ENCODE assay signal across 21 cellular contexts in genomic region chr2:156937430-156937829, GRCh38.
DNase-seq lines count a peak whose midpoint lies in the region; ATAC-seq, FAIRE-seq and TF ChIP-seq lines count a peak whose summit lies in the region.
"Had no signal": no experiment of that assay in that cellular context is flagged by ENCODE, and none has a peak within 500 bp of the region (broad histone marks: within the 10 kb centered on the region; RNA-seq: fewer than 3 reads in every experiment).

No MANE protein-coding gene starts in this region.

- ATAC-seq in HepG2 (no peak), right lobe of liver (no peak)
- ATAC-seq: A549; CD8-positive, alpha-beta T cell; GM12878 had no signal

- H3K27ac Mint-ChIP-seq in endodermal cell = peak overlapping the region; percentile 6
- H3K27ac Mint-ChIP-seq: B cell; CD4-positive, alpha-beta T cell; CD8-positive, alpha-beta T cell had no signal

- TF ChIP-seq POLR2A in HepG2 (IDR thresholded peaks at IDR 0.05; ENCODE audit: insufficient read depth in 1 of 2, low read depth in 2 of 2, low read length in 2 of 2) (no peak), right lobe of liver (IDR thresholded peaks at IDR 0.05) (no peak)

- no peak overlapping the region for H3K9ac ChIP-seq in HepG2 (ENCODE audit: insufficient read depth, low read depth, low read length)
- H3K9ac ChIP-seq in endodermal cell (ENCODE audit: extremely low read depth, low read length, poor library complexity, severe bottlenecking) = no peak overlapping the region
- H3K9ac ChIP-seq in parathyroid adenoma = no peak overlapping the region
- H3K9ac ChIP-seq: BLaER1 treated with 17β-estradiol and CSF1 and Interleukin-3, amounts not matched to agents 10 nM and 100 nM had no signal

- H3K27me3 ChIP-seq in HepG2 (ENCODE audit: control insufficient read depth in 1 of 2, insufficient read depth in 2 of 2, low read length in 2 of 2) = no peaks in the 10 kb centered on the region
- H3K27me3 ChIP-seq in right lobe of liver = no peaks in the 10 kb centered on the region
- H3K27me3 ChIP-seq in endodermal cell (ENCODE audit: control insufficient read depth, insufficient read depth, low read length, poor library complexity, severe bottlenecking) = no peaks in the 10 kb centered on the region
- no peaks in the 10 kb centered on the region for H3K27me3 ChIP-seq in parathyroid adenoma (ENCODE audit: control insufficient read depth, insufficient read depth, low read length)
- H3K27me3 ChIP-seq: BLaER1 treated with 17β-estradiol and CSF1 and Interleukin-3, amounts not matched to agents 10 nM and 100 nM had no signal

- intact Hi-C loops in HepG2 (cut with micrococcal nuclease; ENCODE audit: unreplicated experiment) = no loop called here
- intact Hi-C loops in right lobe of liver (cut with DNase I) = no loop called here

- H3K9me3 Mint-ChIP-seq in endodermal cell = no peaks in the 10 kb centered on the region
- H3K9me3 Mint-ChIP-seq: CD4-positive, alpha-beta T cell; CD8-positive, alpha-beta T cell had no signal

- H3K4me3 Mint-ChIP-seq in endodermal cell = no peak overlapping the region
- H3K4me3 Mint-ChIP-seq: B cell; CD4-positive, alpha-beta T cell; CD8-positive, alpha-beta T cell had no signal

- H3K4me2 ChIP-seq in HepG2 (ENCODE audit: low read depth, low read length) (no peak overlapping the region), parathyroid adenoma (ENCODE audit: low read length) (no peak overlapping the region)
- H3K4me2 ChIP-seq: A549; BLaER1 treated with 17β-estradiol and CSF1 and Interleukin-3, amounts not matched to agents 10 nM and 100 nM had no signal

- TF ChIP-seq CTCF in HepG2 (CRISPR knock-in tag; IDR thresholded peaks at IDR 0.05) (no peak), right lobe of liver (IDR thresholded peaks at IDR 0.05) (no peak), endodermal cell (conservative IDR thresholded peaks at IDR 0.05) (no peak), parathyroid adenoma (IDR thresholded peaks at IDR 0.05) (no peak)

- DNase-seq in HepG2 (ENCODE audit: low spot score) (no peak), right lobe of liver (no peak), endodermal cell (no peak), HT-29 (ENCODE audit: low spot score) (no peak), NCI-H345 treated with DMSO at 0.1 percent for 48 hours (lab: John Stamatoyannopoulos, UW; ENCODE audit: unreplicated experiment) (no peak)
- DNase-seq: AML-193; Caco-2; Calu3; CD4-positive, alpha-beta T cell; CD8-positive, alpha-beta T cell; DMS79 treated with DMSO at 0.1 percent for 48 hours; GDM1 had no signal

- H3K36me3 ChIP-seq in HepG2 (replicated peaks in 1 of 2; ENCODE audit: control insufficient read depth in 1 of 2, insufficient read depth in 2 of 2, low read length in 2 of 2) = no peaks in the 10 kb centered on the region
- no peaks in the 10 kb centered on the region for H3K36me3 ChIP-seq in right lobe of liver
- H3K36me3 ChIP-seq in endodermal cell (ENCODE audit: control insufficient read depth, insufficient read depth, low read length) = no peaks in the 10 kb centered on the region
- no peaks in the 10 kb centered on the region for H3K36me3 ChIP-seq in parathyroid adenoma (ENCODE audit: control insufficient read depth, insufficient read depth, low read length)
- H3K36me3 ChIP-seq: BLaER1 treated with 17β-estradiol and CSF1 and Interleukin-3, amounts not matched to agents 10 nM and 100 nM had no signal

- in situ Hi-C loops in HepG2 (cut with HindIII; ENCODE audit: extremely low pct_ligation_motif_present, low pct_unique_long_range_greater_than_20kb) = no loop called here

- POLR2A ChIA-PET in HepG2 (lab: Yijun Ruan, JAX) = no interaction called here

- no peaks in the 10 kb centered on the region for H3K36me3 Mint-ChIP-seq in endodermal cell (ENCODE audit: low read depth)
- H3K36me3 Mint-ChIP-seq: CD8-positive, alpha-beta T cell had no signal

- H2AFZ ChIP-seq in HepG2 (ENCODE audit: low read length) = no peak overlapping the region
- peak overlapping the region; percentile 30 for H2AFZ ChIP-seq in parathyroid adenoma

- WGBS in HepG2 (ENCODE audit: low lambda C conversion rate) = 7% methylated on average over 1 of the region's 1 CpG
- WGBS in right lobe of liver (ENCODE audit: insufficient coverage, low coverage, low lambda C conversion rate, missing lambda C conversion rate) = 22% methylated on average over 1 of the region's 1 CpG
- WGBS in endodermal cell (ENCODE audit: insufficient coverage in 1 of 2, insufficient read length in 1 of 2), 2 experiments = 64% methylated on average over 1 of the region's 1 CpG; no CpG with 5 or more reads in 1 of the 2 experiments

- FAIRE-seq in HepG2 (lab: Jason Lieb, UNC) = no peak
- FAIRE-seq: A549, D721Med, GM12878, GM19239 had no signal

- H3K4me1 Mint-ChIP-seq in endodermal cell = no peaks in the 10 kb centered on the region
- H3K4me1 Mint-ChIP-seq: B cell had no signal

- BruUV-seq in HepG2 (replicated peaks; lab: Mats Ljungman, UMichigan) = no TSS peak

- CTCF ChIA-PET in HepG2 (lab: Yijun Ruan, JAX; ENCODE audit: low intra/inter-chr PET ratio, low total read pairs) = no interaction called here

- H3K4me1 ChIP-seq in HepG2 (ENCODE audit: insufficient read depth, low read length) = no peaks in the 10 kb centered on the region
- no peaks in the 10 kb centered on the region for H3K4me1 ChIP-seq in right lobe of liver
- H3K4me1 ChIP-seq in endodermal cell (ENCODE audit: control insufficient read depth, insufficient read depth, low read length) = no peaks in the 10 kb centered on the region
- H3K4me1 ChIP-seq in parathyroid adenoma = peaks cover 2% of the 10 kb centered on the region
- H3K4me1 ChIP-seq: A549; BLaER1 treated with 17β-estradiol and CSF1 and Interleukin-3, amounts not matched to agents 10 nM and 100 nM; Caco-2 had no signal

- H3K27ac ChIP-seq in HepG2 (ENCODE audit: extremely low read length, insufficient read depth, low read length) (no peak overlapping the region), right lobe of liver (no peak overlapping the region), endodermal cell (ENCODE audit: low read depth, low read length) (no peak overlapping the region), parathyroid adenoma (no peak overlapping the region)
- H3K27ac ChIP-seq: 22Rv1; A549; BLaER1 treated with 17β-estradiol and CSF1 and Interleukin-3, amounts not matched to agents 10 nM and 100 nM; C4-2B had no signal

- H3K27me3 Mint-ChIP-seq in endodermal cell (ENCODE audit: insufficient read depth) = no peaks in the 10 kb centered on the region
- H3K27me3 Mint-ChIP-seq: B cell; CD4-positive, alpha-beta T cell had no signal

- H3K79me2 ChIP-seq in HepG2 (ENCODE audit: insufficient read depth, low read length) (no peaks in the 10 kb centered on the region), parathyroid adenoma (no peaks in the 10 kb centered on the region)

- no peaks in the 10 kb centered on the region for H4K20me1 ChIP-seq in HepG2 (ENCODE audit: insufficient read depth, low read length)
- H4K20me1 ChIP-seq: BLaER1 treated with 17β-estradiol and CSF1 and Interleukin-3, amounts not matched to agents 10 nM and 100 nM had no signal

- no peak overlapping the region for H3K4me3 ChIP-seq in HepG2 (replicated peaks in 1 of 3; ENCODE audit: insufficient read depth in 1 of 3, low read depth in 2 of 3, low read length in 3 of 3)
- no peak overlapping the region for H3K4me3 ChIP-seq in right lobe of liver
- H3K4me3 ChIP-seq in endodermal cell (ENCODE audit: low read length) = no peak overlapping the region
- no peak overlapping the region for H3K4me3 ChIP-seq in parathyroid adenoma (ENCODE audit: low read depth, low read length)
- H3K4me3 ChIP-seq: A549; BLaER1 treated with 17β-estradiol and CSF1 and Interleukin-3, amounts not matched to agents 10 nM and 100 nM; GM12878 had no signal

- TF ChIP-seq EP300 in HepG2 (IDR thresholded peaks at IDR 0.05; ENCODE audit: low read depth in 2 of 2, low read length in 2 of 2) (no peak), HepG2 (CRISPR knock-in tag; IDR thresholded peaks at IDR 0.05; ENCODE audit: borderline replicate concordance) (no peak)

- H3K9me3 ChIP-seq in HepG2 (ENCODE audit: low read length) = peaks cover 17% of the 10 kb centered on the region
- no peaks in the 10 kb centered on the region for H3K9me3 ChIP-seq in right lobe of liver
- H3K9me3 ChIP-seq in endodermal cell (ENCODE audit: control insufficient read depth, low read length) = no peaks in the 10 kb centered on the region
- no peaks in the 10 kb centered on the region for H3K9me3 ChIP-seq in parathyroid adenoma (ENCODE audit: control insufficient read depth, low read length)
- H3K9me3 ChIP-seq: A549; BLaER1 treated with 17β-estradiol and CSF1 and Interleukin-3, amounts not matched to agents 10 nM and 100 nM; Caco-2 had no signal

- TF ChIP-seq RAD21 in HepG2 (CRISPR knock-in tag; IDR thresholded peaks at IDR 0.05) = no peak

TF ChIP-seq in HepG2, 621 proteins besides CTCF, POLR2A, EP300 and RAD21 (continues in another document):
- TF ChIP-seq TBX2 (CRISPR knock-in tag; IDR thresholded peaks at IDR 0.05; ENCODE audit: borderline replicate concordance) (no peak), HNRNPK (IDR thresholded peaks at IDR 0.05; ENCODE audit: low read depth, low read length, poor library complexity, severe bottlenecking) (peak; percentile 61), MNT (IDR thresholded peaks at IDR 0.05) (peak; percentile 73)
